In the genomic region with DNA sequence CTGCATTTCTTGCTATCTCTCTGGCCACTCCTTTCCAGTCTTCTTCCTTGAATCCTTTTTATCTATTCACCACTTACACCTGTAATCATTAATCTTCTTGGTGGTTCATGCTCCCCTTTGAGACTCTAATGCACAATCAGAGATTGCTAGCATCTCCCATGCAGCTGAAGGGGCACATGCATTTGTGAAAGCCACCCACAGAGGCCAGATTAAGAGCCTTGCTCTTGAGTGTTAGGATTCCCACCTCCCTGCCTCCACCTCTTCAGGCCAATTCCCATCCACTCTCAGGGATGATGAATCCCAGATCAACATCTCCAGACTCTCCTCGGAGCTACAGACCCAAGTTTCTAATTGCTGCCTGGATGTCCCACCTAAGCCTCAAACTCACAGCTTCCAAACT, we compare ENCODE assay signal across 25 cellular contexts.
"Had no signal": no experiment of that assay in that cellular context is flagged by ENCODE, and none has a peak within 500 bp of the region (broad histone marks: within the 10 kb centered on the region; RNA-seq: fewer than 3 reads in every experiment).

No MANE protein-coding gene starts in this region.

- ATAC-seq: left colon; left ventricle myocardium superior; psoas muscle; sciatic nerve; stimulated activated naive B cell treated with anti-CD40 and anti-IgM and Interleukin-4, amounts not matched to agents 10 μg/mL and 1 μg/mL and 100 μg/mL, for 72 hours had no signal

- H3K4me3 Mint-ChIP-seq: dendritic cell treated with granulocyte-macrophage colony-stimulating factor and Interleukin-4, amounts not matched to agents 40 ng/mL and 50 ng/mL, for 4 days; nephron; stimulated activated naive B cell treated with anti-CD40 and anti-IgM and Interleukin-4, amounts not matched to agents 10 μg/mL and 1 μg/mL and 100 μg/mL, for 72 hours had no signal

- H3K36me3 ChIP-seq: spleen, stomach, thoracic aorta, transverse colon had no signal

- H3K9me3 ChIP-seq: psoas muscle, spleen, stomach, thoracic aorta, transverse colon had no signal

- H3K36me3 Mint-ChIP-seq: stimulated activated naive B cell treated with anti-CD40 and anti-IgM and Interleukin-4, amounts not matched to agents 10 μg/mL and 1 μg/mL and 100 μg/mL, for 72 hours had no signal

- H3K4me1 ChIP-seq: psoas muscle had no signal

- H3K4me1 Mint-ChIP-seq: stimulated activated naive B cell treated with anti-CD40 and anti-IgM and Interleukin-4, amounts not matched to agents 10 μg/mL and 1 μg/mL and 100 μg/mL, for 72 hours had no signal

- H3K4me3 ChIP-seq: hepatocyte, psoas muscle, spleen, stomach, thoracic aorta, transverse colon had no signal

- DNase-seq: cerebellar nuclear complex; foreskin melanocyte; head of caudate nucleus; left colon; left ventricle myocardium superior; mammary epithelial cell; midbrain; psoas muscle; spleen; stimulated activated CD4-positive, alpha-beta T cell treated with anti-CD3 and anti-CD28 coated beads, Interleukin-15, amount 100 ng/mL, for 24 hours; stimulated activated CD4-positive, alpha-beta T cell treated with anti-CD3 and anti-CD28 coated beads, Interleukin-1b, Interleukin-23, amount 100 ng/mL, for 48 hours; stimulated activated CD4-positive, alpha-beta T cell treated with anti-CD3 and anti-CD28 coated beads, Interleukin-4, amount 100 ng/mL, for 4 hours; stimulated activated naive B cell treated with anti-CD40 and anti-IgM and Interleukin-4, amounts not matched to agents 10 μg/mL and 1 μg/mL and 100 μg/mL, for 72 hours; stomach; substantia nigra; transverse colon had no signal

- H3K9me3 Mint-ChIP-seq: dendritic cell treated with granulocyte-macrophage colony-stimulating factor and Interleukin-4, amounts not matched to agents 40 ng/mL and 50 ng/mL, for 4 days; nephron; stimulated activated naive B cell treated with anti-CD40 and anti-IgM and Interleukin-4, amounts not matched to agents 10 μg/mL and 1 μg/mL and 100 μg/mL, for 72 hours had no signal

- H3K27ac ChIP-seq: hepatocyte, parathyroid adenoma, psoas muscle, spleen, stomach, thoracic aorta, transverse colon had no signal

- H3K27me3 ChIP-seq: hepatocyte, stomach, transverse colon had no signal

- FAIRE-seq: colon, endothelial cell of umbilical vein, urothelium cell line had no signal

- H3K27ac Mint-ChIP-seq: dendritic cell treated with granulocyte-macrophage colony-stimulating factor and Interleukin-4, amounts not matched to agents 40 ng/mL and 50 ng/mL, for 4 days; stimulated activated naive B cell treated with anti-CD40 and anti-IgM and Interleukin-4, amounts not matched to agents 10 μg/mL and 1 μg/mL and 100 μg/mL, for 72 hours had no signal
